1 cellular context compared by ENCODE assay signal in the genomic region with DNA sequence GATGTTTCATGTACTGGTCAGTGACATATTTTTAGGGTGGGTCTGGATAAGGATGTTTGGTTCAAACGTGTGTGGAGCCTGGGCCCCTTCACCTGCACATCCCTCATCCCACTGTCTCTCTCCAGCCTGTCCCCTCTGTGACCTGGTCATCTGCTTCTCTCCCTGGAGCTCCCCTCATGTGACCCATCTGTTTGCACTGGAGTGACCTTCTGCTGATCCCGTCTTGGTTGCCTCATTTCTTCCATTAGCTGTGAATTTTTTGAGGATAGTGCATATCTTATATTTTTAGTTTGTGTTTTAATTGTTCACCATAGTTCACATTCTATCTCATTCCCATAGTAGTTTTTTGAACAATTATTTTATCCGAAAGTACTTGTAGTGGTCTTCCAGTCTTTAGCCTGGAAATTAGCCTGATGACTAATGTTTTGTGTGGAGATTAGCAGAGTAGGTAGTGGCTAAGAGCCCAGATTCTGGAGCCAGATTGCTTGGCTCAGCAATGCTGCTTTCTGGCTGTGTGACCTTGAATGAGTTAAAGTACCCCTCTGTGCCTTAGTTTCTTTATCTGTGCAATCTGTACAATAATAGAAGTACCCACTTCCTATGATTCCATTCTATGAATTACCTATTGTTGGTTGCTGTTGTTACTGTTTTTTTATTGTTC.
TF ChIP-seq lines count a peak whose summit lies in the region.

No MANE protein-coding gene starts in this region.

TF ChIP-seq in HepG2, 621 proteins besides CTCF, POLR2A, EP300 and RAD21 (continued from another document and continues in another):
- TF ChIP-seq ZNF383 (CRISPR knock-in tag; IDR thresholded peaks at IDR 0.05; ENCODE audit: borderline replicate concordance) (no peak), ZNF232 (CRISPR knock-in tag; IDR thresholded peaks at IDR 0.05; ENCODE audit: borderline replicate concordance) (no peak), SP2 (CRISPR knock-in tag; IDR thresholded peaks at IDR 0.05) (no peak), ZNF597 (CRISPR knock-in tag; IDR thresholded peaks at IDR 0.05) (no peak), FOXP4 (CRISPR knock-in tag; IDR thresholded peaks at IDR 0.05) (no peak), FOXA1 (IDR thresholded peaks at IDR 0.05) (no peak), FOXA1 (CRISPR knock-in tag; IDR thresholded peaks at IDR 0.05) (0 out of 2 replicates have a peak, but pooled peaks have one; percentile 42), MAFG (CRISPR knock-in tag; IDR thresholded peaks at IDR 0.05) (no peak), ZNF878 (CRISPR knock-in tag; IDR thresholded peaks at IDR 0.05) (no peak), ZNF629 (CRISPR knock-in tag; conservative IDR thresholded peaks at IDR 0.05) (no peak), ZKSCAN8 (CRISPR knock-in tag; IDR thresholded peaks at IDR 0.05; ENCODE audit: borderline replicate concordance) (no peak), GATAD1 (CRISPR knock-in tag; IDR thresholded peaks at IDR 0.05) (0 out of 2 replicates have a peak, but pooled peaks have one; percentile 14), ZFP37 (CRISPR knock-in tag; IDR thresholded peaks at IDR 0.05; ENCODE audit: borderline replicate concordance) (no peak), ZNF891 (CRISPR knock-in tag; IDR thresholded peaks at IDR 0.05) (no peak), NR0B2 (CRISPR knock-in tag; IDR thresholded peaks at IDR 0.05) (no peak), ZNF333 (CRISPR knock-in tag; IDR thresholded peaks at IDR 0.05; ENCODE audit: borderline replicate concordance) (no peak), ZNF24 (IDR thresholded peaks at IDR 0.05) (no peak), ZFP90 (CRISPR knock-in tag; IDR thresholded peaks at IDR 0.05; ENCODE audit: borderline replicate concordance) (no peak), IKZF4 (CRISPR knock-in tag; IDR thresholded peaks at IDR 0.05; ENCODE audit: borderline replicate concordance, low read depth, not compliant biosample characterization) (no peak), GFI1 (CRISPR knock-in tag; IDR thresholded peaks at IDR 0.05; ENCODE audit: borderline replicate concordance) (no peak), ZNF33B (CRISPR knock-in tag; IDR thresholded peaks at IDR 0.05) (no peak), NR3C1 (CRISPR knock-in tag; IDR thresholded peaks at IDR 0.05) (no peak), ZNF563 (CRISPR knock-in tag; IDR thresholded peaks at IDR 0.05) (no peak), PITX1 (CRISPR knock-in tag; IDR thresholded peaks at IDR 0.05) (no peak), KLF16 (CRISPR knock-in tag; IDR thresholded peaks at IDR 0.05) (no peak), ZC3H4 (CRISPR knock-in tag; IDR thresholded peaks at IDR 0.05; ENCODE audit: borderline replicate concordance) (no peak), ZNF101 (CRISPR knock-in tag; IDR thresholded peaks at IDR 0.05; ENCODE audit: borderline replicate concordance, low read depth) (no peak), ZNF781 (CRISPR knock-in tag; IDR thresholded peaks at IDR 0.05; ENCODE audit: borderline replicate concordance, not compliant biosample characterization) (no peak), FOXA3 (CRISPR knock-in tag; IDR thresholded peaks at IDR 0.05) (peak; percentile 1; the same call in 1 of the 2 replicates), AHR (CRISPR knock-in tag; IDR thresholded peaks at IDR 0.05) (no peak), ZBTB33 (CRISPR knock-in tag; IDR thresholded peaks at IDR 0.05) (no peak), TMF1 (CRISPR knock-in tag; IDR thresholded peaks at IDR 0.05; ENCODE audit: low read depth) (no peak), KMT2A (CRISPR knock-in tag; IDR thresholded peaks at IDR 0.05) (no peak), PAWR (CRISPR knock-in tag; IDR thresholded peaks at IDR 0.05; ENCODE audit: borderline replicate concordance) (no peak), ZBTB7A (CRISPR knock-in tag; IDR thresholded peaks at IDR 0.05) (no peak), MNT (IDR thresholded peaks at IDR 0.05) (no peak), HNRNPUL1 (IDR thresholded peaks at IDR 0.05; ENCODE audit: low read depth, low read length) (no peak), ZNF460 (CRISPR knock-in tag; IDR thresholded peaks at IDR 0.05; ENCODE audit: borderline replicate concordance) (no peak), ZNF326 (CRISPR knock-in tag; IDR thresholded peaks at IDR 0.05; ENCODE audit: borderline replicate concordance) (no peak), ZNF768 (CRISPR knock-in tag; IDR thresholded peaks at IDR 0.05) (peak; percentile 68; the same call in 1 of the 2 replicates), BCL6 (CRISPR knock-in tag; IDR thresholded peaks at IDR 0.05) (0 out of 2 replicates have a peak, but pooled peaks have one; percentile 18), RFX1 (IDR thresholded peaks at IDR 0.05) (no peak), CBX1 (IDR thresholded peaks at IDR 0.05; ENCODE audit: low read depth) (no peak), SMYD3 (CRISPR knock-in tag; IDR thresholded peaks at IDR 0.05) (no peak), ZSCAN12 (CRISPR knock-in tag; IDR thresholded peaks at IDR 0.05) (no peak), ZSCAN25 (CRISPR knock-in tag; IDR thresholded peaks at IDR 0.05) (no peak), FOXK1 (CRISPR knock-in tag; IDR thresholded peaks at IDR 0.05; ENCODE audit: borderline replicate concordance, low read depth) (no peak), ZBTB14 (CRISPR knock-in tag; IDR thresholded peaks at IDR 0.05) (no peak), SOX13 (IDR thresholded peaks at IDR 0.05) (no peak), SOX13 (CRISPR knock-in tag; conservative IDR thresholded peaks at IDR 0.05 in 1 of 2, IDR thresholded peaks at IDR 0.05 in 1 of 2) (peak in 1 of 2 experiments; percentile 45; a peak in 2 of 4 replicates)
- TF ChIP-seq, protein P1, sequence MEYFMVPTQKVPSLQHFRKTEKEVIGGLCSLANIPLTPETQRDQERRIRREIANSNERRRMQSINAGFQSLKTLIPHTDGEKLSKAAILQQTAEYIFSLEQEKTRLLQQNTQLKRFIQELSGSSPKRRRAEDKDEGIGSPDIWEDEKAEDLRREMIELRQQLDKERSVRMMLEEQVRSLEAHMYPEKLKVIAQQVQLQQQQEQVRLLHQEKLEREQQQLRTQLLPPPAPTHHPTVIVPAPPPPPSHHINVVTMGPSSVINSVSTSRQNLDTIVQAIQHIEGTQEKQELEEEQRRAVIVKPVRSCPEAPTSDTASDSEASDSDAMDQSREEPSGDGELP (IDR thresholded peaks at IDR 0.05; ENCODE audit: borderline replicate concordance, low read depth) = 0 out of 2 replicates have a peak, but pooled peaks have one; percentile 20
- TF ChIP-seq, protein P2, sequence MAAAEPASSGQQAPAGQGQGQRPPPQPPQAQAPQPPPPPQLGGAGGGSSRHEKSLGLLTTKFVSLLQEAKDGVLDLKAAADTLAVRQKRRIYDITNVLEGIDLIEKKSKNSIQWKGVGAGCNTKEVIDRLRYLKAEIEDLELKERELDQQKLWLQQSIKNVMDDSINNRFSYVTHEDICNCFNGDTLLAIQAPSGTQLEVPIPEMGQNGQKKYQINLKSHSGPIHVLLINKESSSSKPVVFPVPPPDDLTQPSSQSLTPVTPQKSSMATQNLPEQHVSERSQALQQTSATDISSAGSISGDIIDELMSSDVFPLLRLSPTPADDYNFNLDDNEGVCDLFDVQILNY (CRISPR knock-in tag; conservative IDR thresholded peaks at IDR 0.05) = no peak
- TF ChIP-seq, protein P3, sequence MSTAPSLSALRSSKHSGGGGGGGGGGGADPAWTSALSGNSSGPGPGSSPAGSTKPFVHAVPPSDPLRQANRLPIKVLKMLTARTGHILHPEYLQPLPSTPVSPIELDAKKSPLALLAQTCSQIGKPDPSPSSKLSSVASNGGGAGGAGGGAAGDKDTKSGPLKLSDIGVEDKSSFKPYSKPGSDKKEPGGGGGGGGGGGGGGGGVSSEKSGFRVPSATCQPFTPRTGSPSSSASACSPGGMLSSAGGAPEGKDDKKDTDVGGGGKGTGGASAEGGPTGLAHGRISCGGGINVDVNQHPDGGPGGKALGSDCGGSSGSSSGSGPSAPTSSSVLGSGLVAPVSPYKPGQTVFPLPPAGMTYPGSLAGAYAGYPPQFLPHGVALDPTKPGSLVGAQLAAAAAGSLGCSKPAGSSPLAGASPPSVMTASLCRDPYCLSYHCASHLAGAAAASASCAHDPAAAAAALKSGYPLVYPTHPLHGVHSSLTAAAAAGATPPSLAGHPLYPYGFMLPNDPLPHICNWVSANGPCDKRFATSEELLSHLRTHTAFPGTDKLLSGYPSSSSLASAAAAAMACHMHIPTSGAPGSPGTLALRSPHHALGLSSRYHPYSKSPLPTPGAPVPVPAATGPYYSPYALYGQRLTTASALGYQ (CRISPR knock-in tag; IDR thresholded peaks at IDR 0.05) = no peak
- TF ChIP-seq, protein P4, sequence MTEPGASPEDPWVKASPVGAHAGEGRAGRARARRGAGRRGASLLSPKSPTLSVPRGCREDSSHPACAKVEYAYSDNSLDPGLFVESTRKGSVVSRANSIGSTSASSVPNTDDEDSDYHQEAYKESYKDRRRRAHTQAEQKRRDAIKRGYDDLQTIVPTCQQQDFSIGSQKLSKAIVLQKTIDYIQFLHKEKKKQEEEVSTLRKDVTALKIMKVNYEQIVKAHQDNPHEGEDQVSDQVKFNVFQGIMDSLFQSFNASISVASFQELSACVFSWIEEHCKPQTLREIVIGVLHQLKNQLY (CRISPR knock-in tag; IDR thresholded peaks at IDR 0.05) = no peak
- TF ChIP-seq, protein P5, sequence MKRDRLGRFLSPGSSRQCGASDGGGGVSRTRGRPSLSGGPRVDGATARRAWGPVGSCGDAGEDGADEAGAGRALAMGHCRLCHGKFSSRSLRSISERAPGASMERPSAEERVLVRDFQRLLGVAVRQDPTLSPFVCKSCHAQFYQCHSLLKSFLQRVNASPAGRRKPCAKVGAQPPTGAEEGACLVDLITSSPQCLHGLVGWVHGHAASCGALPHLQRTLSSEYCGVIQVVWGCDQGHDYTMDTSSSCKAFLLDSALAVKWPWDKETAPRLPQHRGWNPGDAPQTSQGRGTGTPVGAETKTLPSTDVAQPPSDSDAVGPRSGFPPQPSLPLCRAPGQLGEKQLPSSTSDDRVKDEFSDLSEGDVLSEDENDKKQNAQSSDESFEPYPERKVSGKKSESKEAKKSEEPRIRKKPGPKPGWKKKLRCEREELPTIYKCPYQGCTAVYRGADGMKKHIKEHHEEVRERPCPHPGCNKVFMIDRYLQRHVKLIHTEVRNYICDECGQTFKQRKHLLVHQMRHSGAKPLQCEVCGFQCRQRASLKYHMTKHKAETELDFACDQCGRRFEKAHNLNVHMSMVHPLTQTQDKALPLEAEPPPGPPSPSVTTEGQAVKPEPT (CRISPR knock-in tag; IDR thresholded peaks at IDR 0.05; ENCODE audit: low read depth) = no peak
